ENCODE assay signal across 9 cellular contexts in genomic region chr12:124564232-124564958, GRCh38. TPM values are rescaled to one million over a fixed set of nuclear protein-coding genes. Genes with fewer than 3 reads are reported as not detected.
A peak's percentile ranks its signal among the peaks of the same experiment; 100 is the strongest.
DNase-seq lines count a peak whose midpoint lies in the region; ATAC-seq and TF ChIP-seq lines count a peak whose summit lies in the region.
"Had no signal": no experiment of that assay in that cellular context is flagged by ENCODE, and none has a peak within 500 bp of the region (broad histone marks: within the 10 kb centered on the region; RNA-seq: fewer than 3 reads in every experiment).

No MANE protein-coding gene starts in this region.

- DNase-seq in ELF-1 (ENCODE audit: low read depth, low spot score) (peak; percentile 63), NCI-H2171 (lab: John Stamatoyannopoulos, UW) (peak; percentile 79), endodermal cell (peak; percentile 87), prostate gland (ENCODE audit: low spot score) (no peak), NCI-H1105 (lab: John Stamatoyannopoulos, UW) (no peak), AG08396 (ENCODE audit: low spot score) (no peak)
- no peak for DNase-seq in NK-92 treated with Interleukin-12 subunit alpha and Interleukin-12 subunit beta, amount 100 ng/mL, for 24 hours (lab: John Stamatoyannopoulos, UW)
- DNase-seq: activated CD8-positive, alpha-beta memory T cell treated with anti-CD3 and anti-CD28 coated beads, Interleukin-2, amount 50 U/mL, for 4 hours had no signal

- H3K36me3 ChIP-seq in endodermal cell (ENCODE audit: control insufficient read depth, insufficient read depth, low read length) (no peaks in the 10 kb centered on the region), prostate gland (peaks cover 0 to 7% of the 10 kb centered on the region in 2 donors)

- peak overlapping the region; percentile 75 for H3K4me3 Mint-ChIP-seq in endodermal cell

- H3K4me1 Mint-ChIP-seq in endodermal cell = peaks cover 26% of the 10 kb centered on the region

- intact Hi-C loops in prostate gland (cut with DNase I) = loop anchor here (5.0 to 10.0 kb wide), 2 partner anchors 107 to 530 kb away; no protein-coding TSS in a partner anchor

- no peak overlapping the region for H3K9ac ChIP-seq in endodermal cell (ENCODE audit: extremely low read depth, low read length, poor library complexity, severe bottlenecking)

- peak overlapping the region; percentile 87 for H3K4me3 ChIP-seq in endodermal cell (ENCODE audit: low read length)
- peak overlapping the region in 1 of 2 donors; percentile 94 for H3K4me3 ChIP-seq in prostate gland

- TF ChIP-seq POLR2A in prostate gland (IDR thresholded peaks at IDR 0.05) = no peak

- H3K27me3 ChIP-seq in endodermal cell (ENCODE audit: control insufficient read depth, insufficient read depth, low read length, poor library complexity, severe bottlenecking) (no peaks in the 10 kb centered on the region), prostate gland (replicated peaks; ENCODE audit: insufficient read depth) (no peaks in the 10 kb centered on the region)

- TF ChIP-seq CTCF in endodermal cell (conservative IDR thresholded peaks at IDR 0.05) (no peak), prostate gland (IDR thresholded peaks at IDR 0.05) (no peak)

- H3K27ac Mint-ChIP-seq in endodermal cell = no peak overlapping the region

- H3K9me3 ChIP-seq in endodermal cell (ENCODE audit: control insufficient read depth, low read length) (no peaks in the 10 kb centered on the region), prostate gland (no peaks in the 10 kb centered on the region)

- WGBS in endodermal cell (ENCODE audit: insufficient coverage in 1 of 2, insufficient read length in 1 of 2), 2 experiments = 12% methylated on average over 15 of the region's 19 CpGs; no CpG with 5 or more reads in 1 of the 2 experiments
- WGBS in prostate gland = 14% methylated on average over 19 of the region's 19 CpGs

- H3K9me3 Mint-ChIP-seq in endodermal cell = no peaks in the 10 kb centered on the region

- H3K36me3 Mint-ChIP-seq in endodermal cell (ENCODE audit: low read depth) = peaks cover 2% of the 10 kb centered on the region

- H3K27ac ChIP-seq in endodermal cell (ENCODE audit: low read depth, low read length) (peak overlapping the region; percentile 57), prostate gland (peak overlapping the region; percentile 95 to 99)

- ATAC-seq in HG03432 (IDR thresholded peaks at IDR 0.05; ENCODE audit: unreplicated experiment) = no peak

- no peaks in the 10 kb centered on the region for H3K27me3 Mint-ChIP-seq in endodermal cell (ENCODE audit: insufficient read depth)

- peaks cover 4% of the 10 kb centered on the region for H3K4me1 ChIP-seq in endodermal cell (ENCODE audit: control insufficient read depth, insufficient read depth, low read length)
- H3K4me1 ChIP-seq in prostate gland (replicated peaks) = peaks cover 16% of the 10 kb centered on the region

RNA-seq across cellular contexts. Expression of gene NCOR2, which starts 3.0 kb away (rescaled TPM):
- total RNA-seq in endodermal cell (100 to 1,000 TPM; 185 to 207 TPM), prostate gland (100 to 1,000 TPM; 184 to 306 TPM)
- 112 TPM for polyA plus RNA-seq in endodermal cell (2013, experiment 1 of 2)
- 110 TPM for polyA plus RNA-seq in endodermal cell (2013, experiment 2 of 2)

Comparison
In these comparisons a context has a peak if more than half of its experiments do, and no peak if none do; other contexts are left out.
1. DNase-seq: peak in ELF-1 (single experiment), NCI-H2171 (single experiment) and endodermal cell (single experiment); none in prostate gland (single experiment), NK-92 treated with Interleukin-12 subunit alpha and Interleukin-12 subunit beta, amount 100 ng/mL, for 24 hours (single experiment), NCI-H1105 (single experiment) and AG08396 (single experiment).